24 cellular contexts compared by ENCODE assay signal in the genomic region with DNA sequence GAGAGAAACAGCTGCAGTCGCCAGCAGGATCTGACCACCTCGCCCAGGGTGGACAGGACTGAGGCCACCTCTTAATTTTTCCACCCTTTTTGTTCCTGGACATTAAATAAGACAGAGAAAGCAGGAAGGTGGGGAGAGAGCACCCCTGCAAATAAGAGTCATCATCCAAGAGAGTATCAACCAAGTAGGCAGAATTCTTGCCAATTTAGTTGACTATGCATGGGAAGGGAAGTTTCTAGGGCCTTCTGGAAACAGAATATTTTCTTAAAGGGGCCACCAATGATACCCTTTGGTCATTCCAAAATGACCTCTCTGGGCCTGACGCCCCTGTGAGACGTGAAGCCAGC.
DNase-seq lines count a peak whose midpoint lies in the region; FAIRE-seq and TF ChIP-seq lines count a peak whose summit lies in the region.
"Had no signal": no experiment of that assay in that cellular context is flagged by ENCODE, and none has a peak within 500 bp of the region (broad histone marks: within the 10 kb centered on the region; RNA-seq: fewer than 3 reads in every experiment).

No MANE protein-coding gene starts in this region.

- no peaks in the 10 kb centered on the region for H4K20me1 ChIP-seq in astrocyte (ENCODE audit: insufficient read depth, low read length)

- no peak for FAIRE-seq in astrocyte (lab: Jason Lieb, UNC)
- FAIRE-seq: G401.6 had no signal

- no peaks in the 10 kb centered on the region for H3K27me3 ChIP-seq in astrocyte (ENCODE audit: insufficient read depth, low read length)
- no peaks in the 10 kb centered on the region for H3K27me3 ChIP-seq in transverse colon

- H3K36me3 ChIP-seq in astrocyte (ENCODE audit: insufficient read depth, low read length), result no peaks in the 10 kb centered on the region
- no peaks in the 10 kb centered on the region for H3K36me3 ChIP-seq in transverse colon
- H3K36me3 ChIP-seq: HAP-1 had no signal

- no peak overlapping the region for H3K4me3 Mint-ChIP-seq in astrocyte (ENCODE audit: unreplicated experiment)
- H3K4me3 Mint-ChIP-seq in chondrocyte (ENCODE audit: unreplicated experiment), result no peak overlapping the region
- H3K4me3 Mint-ChIP-seq: CD4-positive, alpha-beta memory T cell; GM23338; IgD-negative memory B cell had no signal

- DNase-seq in HT1080 (ENCODE audit: low read depth) (peak; percentile 55), RWPE1 (ENCODE audit: low spot score) (no peak), astrocyte (ENCODE audit: low read depth) (no peak), transverse colon (no peak), chondrocyte (ENCODE audit: low spot score) (no peak), activated gamma-delta T cell (lab: John Stamatoyannopoulos, UW) (no peak), hepatic stellate cell (ENCODE audit: low spot score) (no peak)
- DNase-seq: C1 segment of cervical spinal cord; CD4-positive, alpha-beta memory T cell; COR-L47; NCI-H1048; NCI-H1417; NCI-H1694; NCI-H2029 treated with DMSO at 0.1 percent for 48 hours; NCI-H446 treated with DMSO at 0.1 percent for 48 hours; NCI-H526; NCI-H82; NK-92 treated with Interleukin-12 subunit alpha and Interleukin-12 subunit beta, amount 100 ng/mL, for 24 hours had no signal

- TF ChIP-seq CTCF in RWPE1 (conservative IDR thresholded peaks at IDR 0.05; ENCODE audit: low read depth) (no peak), astrocyte (IDR thresholded peaks at IDR 0.05; ENCODE audit: insufficient read depth, low read depth, low read length) (no peak), transverse colon (IDR thresholded peaks at IDR 0.05) (no peak), chondrocyte (IDR thresholded peaks at IDR 0.05) (no peak)

- H3K9me3 Mint-ChIP-seq in astrocyte (ENCODE audit: unreplicated experiment) (no peaks in the 10 kb centered on the region), chondrocyte (ENCODE audit: low read depth) (peaks cover 2% of the 10 kb centered on the region)
- H3K9me3 Mint-ChIP-seq: IgD-negative memory B cell had no signal

- H3K4me1 ChIP-seq in astrocyte (ENCODE audit: insufficient read depth, low read length) (peaks cover 17% of the 10 kb centered on the region), transverse colon (peaks cover 0 to 10% (median 3%) of the 10 kb centered on the region in 4 donors)
- H3K4me1 ChIP-seq: HAP-1 had no signal

- TF ChIP-seq POLR2A in transverse colon (IDR thresholded peaks at IDR 0.05), result no peak

- no peak overlapping the region for H2AFZ ChIP-seq in astrocyte (ENCODE audit: low read depth, low read length)
- H2AFZ ChIP-seq: GM23338 had no signal

- H3K79me2 ChIP-seq in astrocyte (ENCODE audit: insufficient read depth, low read length), result no peaks in the 10 kb centered on the region

- peak overlapping the region; percentile 61 for H3K27ac ChIP-seq in RWPE1
- H3K27ac ChIP-seq in astrocyte (ENCODE audit: low read depth, low read length), result no peak overlapping the region
- H3K27ac ChIP-seq in transverse colon, result peak overlapping the region in 3 of 4 donors; percentile 87 to 90 (median 89)
- H3K27ac ChIP-seq: KMS-11 had no signal

- no peak overlapping the region for H3K9ac ChIP-seq in astrocyte (ENCODE audit: low read length)
- H3K9ac ChIP-seq: KMS-11 had no signal

- no peak for TF ChIP-seq EP300 in transverse colon (IDR thresholded peaks at IDR 0.05; ENCODE audit: low read depth)

- intact Hi-C loops in transverse colon (cut with DNase I; ENCODE audit: low total_unique reads), result no loop called here

- peak overlapping the region; percentile 49 for H3K4me2 ChIP-seq in astrocyte (ENCODE audit: low read length)
- H3K4me2 ChIP-seq: A549, GM23338, KMS-11 had no signal

- WGBS in transverse colon (ENCODE audit: low coverage in 1 of 2), 2 donors, result 83% methylated on average over 4 of the region's 4 CpGs; no CpG with 5 or more reads in 1 of the 2 donors

- in situ Hi-C loops in transverse colon (cut with MboI; ENCODE audit: low pct_ligation_motif_present in 1 of 4, low pct_unique_long_range_greater_than_20kb in 1 of 4, low sequenced_read_pairs in 3 of 4), result no loop called here

- POLR2A ChIA-PET in RWPE1 (lab: Yijun Ruan, JAX; ENCODE audit: low non-redundant PET), result no interaction called here

- H3K9me3 ChIP-seq in astrocyte (ENCODE audit: insufficient read depth, low read depth, low read length) (no peaks in the 10 kb centered on the region), transverse colon (no peaks in the 10 kb centered on the region)
- H3K9me3 ChIP-seq: A549, HAP-1 had no signal

- H3K4me1 Mint-ChIP-seq in astrocyte (ENCODE audit: low read depth, unreplicated experiment) (peaks cover 13% of the 10 kb centered on the region), chondrocyte (ENCODE audit: low read depth) (peaks cover 13% of the 10 kb centered on the region)
- H3K4me1 Mint-ChIP-seq: CD4-positive, alpha-beta memory T cell; GM23338; IgD-negative memory B cell had no signal

- no peaks in the 10 kb centered on the region for H3K27me3 Mint-ChIP-seq in astrocyte (ENCODE audit: low read depth, unreplicated experiment)
- H3K27me3 Mint-ChIP-seq in chondrocyte (ENCODE audit: low read depth), result no peaks in the 10 kb centered on the region
- H3K27me3 Mint-ChIP-seq: IgD-negative memory B cell had no signal

- CTCF ChIA-PET in RWPE1 (lab: Yijun Ruan, JAX), result interaction anchor here (0.8 kb wide), 1 partner anchor 22 kb away, joined by 3 read pairs; no protein-coding TSS in a partner anchor

- peaks cover 5% of the 10 kb centered on the region for H3K36me3 Mint-ChIP-seq in astrocyte (ENCODE audit: low read depth, unreplicated experiment)
- no peaks in the 10 kb centered on the region for H3K36me3 Mint-ChIP-seq in chondrocyte (ENCODE audit: low read depth)
- H3K36me3 Mint-ChIP-seq: CD4-positive, alpha-beta memory T cell; IgD-negative memory B cell had no signal

- no peak overlapping the region for H3K27ac Mint-ChIP-seq in astrocyte (ENCODE audit: unreplicated experiment)
- no peak overlapping the region for H3K27ac Mint-ChIP-seq in chondrocyte (ENCODE audit: unreplicated experiment)
- H3K27ac Mint-ChIP-seq: CD4-positive, alpha-beta memory T cell; GM23338; IgD-negative memory B cell had no signal

- no peak overlapping the region for H3K4me3 ChIP-seq in astrocyte (ENCODE audit: insufficient read depth, low read depth, low read length)
- H3K4me3 ChIP-seq in transverse colon, result no peak overlapping the region
- H3K4me3 ChIP-seq: A549, GM23338, HAP-1 had no signal
